ENCODE assay signal across 9 cellular contexts in the genomic region with DNA sequence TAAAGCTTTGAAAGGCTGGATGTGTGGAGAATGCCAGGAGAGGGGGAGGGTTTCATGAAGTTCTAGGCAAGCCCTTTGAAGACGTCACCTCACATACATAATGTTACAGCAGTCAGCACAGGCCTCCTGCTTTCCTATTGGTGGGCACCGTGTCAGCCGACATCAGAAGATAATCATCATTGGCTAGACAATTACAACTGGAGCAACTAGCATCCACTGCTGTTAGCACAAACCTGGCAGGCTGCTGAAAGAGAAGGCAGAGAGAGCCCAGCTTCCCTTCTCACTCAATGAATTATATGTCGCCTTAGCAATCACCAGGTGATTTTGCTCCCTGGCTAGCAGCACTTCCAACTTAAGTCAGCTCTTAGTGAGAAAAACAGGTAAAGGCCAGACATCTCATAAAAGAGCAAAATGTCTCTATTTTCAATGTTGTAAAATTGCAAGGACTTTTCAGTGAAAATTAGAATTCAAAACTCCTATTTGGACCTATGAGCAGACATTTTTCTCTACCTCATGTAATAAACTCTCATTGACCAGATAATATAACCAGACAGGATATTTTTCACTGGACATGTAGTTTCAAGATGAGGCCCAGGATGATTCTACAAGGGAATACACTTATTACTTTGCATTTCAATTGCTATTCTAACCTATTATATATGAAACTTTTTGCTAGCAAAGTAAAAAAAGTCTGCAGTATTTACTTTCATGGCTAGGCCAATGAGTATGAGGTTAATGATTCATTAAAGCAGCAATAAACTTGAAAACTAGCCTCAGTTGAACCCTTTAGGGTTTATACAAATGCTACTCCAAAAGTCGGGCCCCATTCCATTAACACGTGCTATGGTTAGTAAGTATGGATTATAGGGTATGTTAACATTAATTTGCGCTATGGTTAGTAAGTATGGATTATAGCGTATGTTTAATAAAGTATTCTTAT. TPM values are rescaled to one million over a fixed set of nuclear protein-coding genes. Genes with fewer than 3 reads are reported as not detected.
DNase-seq lines count a peak whose midpoint lies in the region; ATAC-seq and TF ChIP-seq lines count a peak whose summit lies in the region.
"Had no signal": no experiment of that assay in that cellular context is flagged by ENCODE, and none has a peak within 500 bp of the region (broad histone marks: within the 10 kb centered on the region; RNA-seq: fewer than 3 reads in every experiment).

No MANE protein-coding gene starts in this region.

- no peak for TF ChIP-seq CTCF in Caco-2 (IDR thresholded peaks at IDR 0.05; ENCODE audit: insufficient read depth in 1 of 2, low read depth in 1 of 2, low read length in 1 of 2, severe bottlenecking in 1 of 2, unreplicated experiment in 1 of 2)
- no peak for TF ChIP-seq CTCF in OCI-LY3 (IDR thresholded peaks at IDR 0.05; ENCODE audit: low read depth, low read length)
- TF ChIP-seq CTCF in neural progenitor cell (IDR thresholded peaks at IDR 0.05) = no peak

- H3K36me3 Mint-ChIP-seq in Caco-2 (ENCODE audit: insufficient read depth, unreplicated experiment) = no peaks in the 10 kb centered on the region
- H3K36me3 Mint-ChIP-seq in neural progenitor cell = peaks cover 10% of the 10 kb centered on the region

- BruUV-seq in Caco-2 (replicated peaks; lab: Mats Ljungman, UMichigan) = TSS peak; percentile 99

- ATAC-seq in GM19468 (IDR thresholded peaks at IDR 0.05; ENCODE audit: extremely low read depth, unreplicated experiment) (peak; percentile 77), HG03575 (IDR thresholded peaks at IDR 0.05; ENCODE audit: extremely low read depth, insufficient number of reproducible peaks, low FRiP score, unreplicated experiment) (peak; percentile 91)

- H3K4me1 Mint-ChIP-seq in Caco-2 (ENCODE audit: low read depth, unreplicated experiment) (peaks cover 7% of the 10 kb centered on the region), neural progenitor cell (peaks cover 37% of the 10 kb centered on the region)

- H3K4me2 ChIP-seq in OCI-LY3 (ENCODE audit: low read length) (peak overlapping the region; percentile 65), neural progenitor cell (peak overlapping the region; percentile 43)

- H3K4me3 ChIP-seq in Caco-2 (ENCODE audit: low read depth, low read length) (no peak overlapping the region), OCI-LY3 (ENCODE audit: low read length) (peak overlapping the region; percentile 52), neural progenitor cell (no peak overlapping the region)

- no peaks in the 10 kb centered on the region for H3K9me3 Mint-ChIP-seq in Caco-2 (ENCODE audit: unreplicated experiment)
- peaks cover 2% of the 10 kb centered on the region for H3K9me3 Mint-ChIP-seq in neural progenitor cell
- H3K9me3 Mint-ChIP-seq: dendritic cell treated with granulocyte-macrophage colony-stimulating factor and Interleukin-4, amounts not matched to agents 40 ng/mL and 50 ng/mL, for 4 days had no signal

- peaks cover 39% of the 10 kb centered on the region for H3K79me2 ChIP-seq in OCI-LY3 (ENCODE audit: low read length)
- peaks cover 94% of the 10 kb centered on the region for H3K79me2 ChIP-seq in neural progenitor cell (ENCODE audit: low read depth)

- H3K4me3 Mint-ChIP-seq in Caco-2 (ENCODE audit: unreplicated experiment) (peak overlapping the region; percentile 54), neural progenitor cell (peak overlapping the region; percentile 74)
- H3K4me3 Mint-ChIP-seq: dendritic cell treated with granulocyte-macrophage colony-stimulating factor and Interleukin-4, amounts not matched to agents 40 ng/mL and 50 ng/mL, for 4 days had no signal

- no peaks in the 10 kb centered on the region for H3K27me3 Mint-ChIP-seq in Caco-2 (ENCODE audit: insufficient read depth, unreplicated experiment)
- H3K27me3 Mint-ChIP-seq in neural progenitor cell (ENCODE audit: insufficient read depth, low read depth) = peaks cover 8% of the 10 kb centered on the region

- no peaks in the 10 kb centered on the region for H3K27me3 ChIP-seq in Caco-2 (replicated peaks; ENCODE audit: control insufficient read depth, insufficient read depth, low read length)
- no peaks in the 10 kb centered on the region for H3K27me3 ChIP-seq in OCI-LY3 (ENCODE audit: low read depth, low read length)
- no peaks in the 10 kb centered on the region for H3K27me3 ChIP-seq in neural progenitor cell

- H3K27ac Mint-ChIP-seq in Caco-2 (ENCODE audit: unreplicated experiment) = peak overlapping the region; percentile 75
- H3K27ac Mint-ChIP-seq in neural progenitor cell = peak overlapping the region; percentile 90
- H3K27ac Mint-ChIP-seq: dendritic cell treated with granulocyte-macrophage colony-stimulating factor and Interleukin-4, amounts not matched to agents 40 ng/mL and 50 ng/mL, for 4 days had no signal

- POLR2A ChIA-PET in Caco-2 (lab: Charles Lee) = no interaction called here

- intact Hi-C loops in Caco-2 (cut with micrococcal nuclease; ENCODE audit: unreplicated experiment) = loop anchor here (2.0 to 10.0 kb wide), 2 partner anchors 21 to 431 kb away; a partner anchor contains a TSS

- no peaks in the 10 kb centered on the region for H3K9me3 ChIP-seq in Caco-2
- no peaks in the 10 kb centered on the region for H3K9me3 ChIP-seq in OCI-LY3 (ENCODE audit: insufficient read depth, low read length)
- H3K9me3 ChIP-seq in neural progenitor cell (ENCODE audit: low read depth) = no peaks in the 10 kb centered on the region

- H3F3A ChIP-seq in neural progenitor cell (ENCODE audit: low read depth) = peaks cover 36% of the 10 kb centered on the region

- H3K36me3 ChIP-seq in Caco-2 (ENCODE audit: control insufficient read depth, insufficient read depth, low read length) = no peaks in the 10 kb centered on the region
- peaks cover 8% of the 10 kb centered on the region for H3K36me3 ChIP-seq in OCI-LY3 (replicated peaks; ENCODE audit: low read depth, low read length)
- no peaks in the 10 kb centered on the region for H3K36me3 ChIP-seq in neural progenitor cell

- H3K27ac ChIP-seq in OCI-LY3 (ENCODE audit: low read length) (peak overlapping the region; percentile 92), neural progenitor cell (peak overlapping the region; percentile 55)

- DNase-seq in Caco-2 = peak; percentile 85 to 92
- DNase-seq in activated T-helper 1 cell treated with Interleukin-2 at 50 U/mL for 16 hours (ENCODE audit: low read depth) = peak; percentile 53
- DNase-seq in fibroblast of peridontal ligament (ENCODE audit: extremely low read depth) = peak; percentile 97
- DNase-seq in neural progenitor cell (ENCODE audit: low spot score) = peak; percentile 82
- DNase-seq in superior temporal gyrus (ENCODE audit: extremely low spot score) = peak; percentile 98

- CTCF ChIA-PET in Caco-2 (lab: Charles Lee) = no interaction called here

- H2AFZ ChIP-seq in OCI-LY3 (ENCODE audit: low read depth, low read length) = no peak overlapping the region
- no peak overlapping the region for H2AFZ ChIP-seq in neural progenitor cell (replicated peaks)

- H4K20me1 ChIP-seq in OCI-LY3 (ENCODE audit: insufficient read depth, low read length) (no peaks in the 10 kb centered on the region), neural progenitor cell (ENCODE audit: low read depth) (no peaks in the 10 kb centered on the region)

- H3K9ac ChIP-seq in OCI-LY3 (ENCODE audit: low read length) (peak overlapping the region; percentile 75), neural progenitor cell (no peak overlapping the region)

- H3K4me1 ChIP-seq in Caco-2 (peaks cover 30% of the 10 kb centered on the region), OCI-LY3 (ENCODE audit: low read length) (peaks cover 33% of the 10 kb centered on the region), neural progenitor cell (peaks cover 32% of the 10 kb centered on the region)

RNA-seq across cellular contexts. Expression of a gene that starts 4.3 kb away (rescaled TPM):
- total RNA-seq in Caco-2 (2022) (9.3 and 9.5 TPM in 2 replicates), neural progenitor cell (ENCODE audit: low replicate concordance) (45.9 and 54.4 TPM in 2 replicates)
